Comparison of ENCODE assay signal across 8 cellular contexts in genomic region chr7:22561895-22562593, GRCh38.
DNase-seq lines count a peak whose midpoint lies in the region; ATAC-seq and FAIRE-seq lines count a peak whose summit lies in the region.

No MANE protein-coding gene starts in this region.

- no CpG with 5 or more reads among the region's 5 CpGs for WGBS in mesendoderm (ENCODE audit: extremely low coverage, insufficient coverage, low lambda C conversion rate)

- H4K5ac ChIP-seq in mesendoderm (ENCODE audit: low read length), result no peak overlapping the region

- ATAC-seq in HG03280 (IDR thresholded peaks at IDR 0.05; ENCODE audit: unreplicated experiment) (no peak), HG03521 (IDR thresholded peaks at IDR 0.05; ENCODE audit: unreplicated experiment) (no peak)

- H2BK15ac ChIP-seq in mesendoderm (replicated peaks; ENCODE audit: low read depth), result no peak overlapping the region

- H2BK120ac ChIP-seq in mesendoderm (ENCODE audit: low read depth, low read length), result peak overlapping the region; percentile 88

- no peak overlapping the region for H3K4me2 ChIP-seq in mesendoderm (ENCODE audit: low read length)

- H2AK5ac ChIP-seq in mesendoderm (ENCODE audit: low read length), result no peak overlapping the region

- H3K4ac ChIP-seq in mesendoderm (ENCODE audit: low read depth, low read length), result peak overlapping the region; percentile 58

- H3K27me3 ChIP-seq in mesendoderm (ENCODE audit: insufficient read depth, low read length, poor library complexity) (no peaks in the 10 kb centered on the region), MG63 (no peaks in the 10 kb centered on the region)

- DNase-seq in DMS53 treated with DMSO at 0.1 percent for 48 hours (lab: John Stamatoyannopoulos, UW; ENCODE audit: unreplicated experiment), result peak; percentile 86
- DNase-seq in HCEC 1CT, result peak; percentile 24
- DNase-seq in amniotic epithelial cell (ENCODE audit: low read depth), result peak; percentile 30
- DNase-seq in mesendoderm, result peak; percentile 71
- DNase-seq in urothelium cell line (ENCODE audit: low spot score), result no peak
- no peak for DNase-seq in MG63

- H3K23ac ChIP-seq in mesendoderm (ENCODE audit: low read length), result no peak overlapping the region

- H3K9ac ChIP-seq in mesendoderm (ENCODE audit: low read length), result peak overlapping the region; percentile 41

- H3K36me3 ChIP-seq in mesendoderm (ENCODE audit: control insufficient read depth, insufficient read depth, low read length), result no peaks in the 10 kb centered on the region
- no peaks in the 10 kb centered on the region for H3K36me3 ChIP-seq in MG63

- peaks cover 10% of the 10 kb centered on the region for H3K4me1 ChIP-seq in mesendoderm (ENCODE audit: control insufficient read depth, low read depth, low read length)

- H3K4me3 ChIP-seq in mesendoderm (ENCODE audit: low read length), result no peak overlapping the region
- no peak overlapping the region for H3K4me3 ChIP-seq in MG63

- H3K18ac ChIP-seq in mesendoderm (ENCODE audit: low read length), result peak overlapping the region; percentile 94

- FAIRE-seq in urothelium cell line (lab: Jason Lieb, UNC), result no peak

- no peaks in the 10 kb centered on the region for H3K9me3 ChIP-seq in MG63

- peak overlapping the region; percentile 74 for H3K27ac ChIP-seq in mesendoderm (ENCODE audit: low read depth, low read length)

- H4K8ac ChIP-seq in mesendoderm (ENCODE audit: low read depth, low read length), result no peak overlapping the region

- no peaks in the 10 kb centered on the region for H3K79me2 ChIP-seq in mesendoderm (ENCODE audit: control insufficient read depth, insufficient read depth, low read length)

- H2BK5ac ChIP-seq in mesendoderm (ENCODE audit: low read length), result peak overlapping the region; percentile 43

- H3K56ac ChIP-seq in mesendoderm (ENCODE audit: low read length), result peak overlapping the region; percentile 82

- H3K79me1 ChIP-seq in mesendoderm (ENCODE audit: low read length), result no peaks in the 10 kb centered on the region

Comparison
In these comparisons a context has a peak if more than half of its experiments do, and no peak if none do; other contexts are left out.
1. DNase-seq: peak in DMS53 treated with DMSO at 0.1 percent for 48 hours (single experiment), HCEC 1CT (single experiment), amniotic epithelial cell (single experiment) and mesendoderm (single experiment); none in urothelium cell line (single experiment) and MG63 (single experiment).